Comparison of ENCODE assay signal across 8 cellular contexts in genomic region chr1:23657659-23658275, GRCh38. TPM values are rescaled to one million over a fixed set of nuclear protein-coding genes. Genes with fewer than 3 reads are reported as not detected.
DNase-seq lines count a peak whose midpoint lies in the region; ATAC-seq, FAIRE-seq and TF ChIP-seq lines count a peak whose summit lies in the region.

No MANE protein-coding gene starts in this region.

- POLR2A ChIA-PET in CD8-positive, alpha-beta T cell (lab: Charles Lee) = no interaction called here
- POLR2A ChIA-PET in GM12878 (lab: Charles Lee) = interaction anchor here (0.6 kb wide), 1 partner anchor 118 kb away, joined by 3 read pairs; no protein-coding TSS in a partner anchor

- H3K27me3 ChIP-seq in CD8-positive, alpha-beta T cell (ENCODE audit: insufficient read depth, low read length) = no peaks in the 10 kb centered on the region
- H3K27me3 ChIP-seq in H7 (ENCODE audit: control insufficient read depth, insufficient read depth, low read length) (no peaks in the 10 kb centered on the region), GM12878 (replicated peaks in 1 of 2; ENCODE audit: control insufficient read depth in 2 of 2, insufficient read depth in 2 of 2, low read length in 1 of 2) (no peaks in the 10 kb centered on the region)

- no peak for TF ChIP-seq EP300 in GM12878 (IDR thresholded peaks at IDR 0.05; ENCODE audit: borderline replicate concordance in 1 of 2, control insufficient read depth in 1 of 2, low read depth in 2 of 2, low read length in 2 of 2)

- no peaks in the 10 kb centered on the region for H3K9me3 Mint-ChIP-seq in CD8-positive, alpha-beta T cell

- H2AFZ ChIP-seq in GM12878 (ENCODE audit: control insufficient read depth, low read depth, low read length) = no peak overlapping the region

- no peak for TF ChIP-seq POLR2A in GM12878 (IDR thresholded peaks at IDR 0.05; ENCODE audit: low read depth, low read length)

- peak; percentile 45 for TF ChIP-seq RAD21 in GM12878 (IDR thresholded peaks at IDR 0.05; ENCODE audit: insufficient read depth, low read depth, low read length)

- CTCF ChIA-PET in CD8-positive, alpha-beta T cell (lab: Charles Lee) = interaction anchor here (0.6 to 2.0 kb wide), 9 partner anchors 11 to 195 kb away, joined by 3 to 5 read pairs (median 4); partner anchors contain the start of gene RPL11
- CTCF ChIA-PET in GM12878 (lab: Yijun Ruan, JAX) = interaction anchor here (0.6 to 4.7 kb wide), 26 partner anchors 10 to 340 kb away, joined by 3 to 46 read pairs (median 5); partner anchors contain the start of genes PITHD1 and RPL11

- peak; percentile 53 for TF ChIP-seq CTCF in CD8-positive, alpha-beta T cell (IDR thresholded peaks at IDR 0.05)
- TF ChIP-seq CTCF in GM12878 (IDR thresholded peaks at IDR 0.05 in 2 of 3, conservative IDR thresholded peaks at IDR 0.05 in 1 of 3; ENCODE audit: control insufficient read depth in 2 of 3, extremely low read depth in 1 of 3, insufficient read depth in 1 of 3, low read depth in 3 of 3, low read length in 3 of 3) = peak; percentile 61 to 98 (median 91)
- TF ChIP-seq CTCF in omental fat pad (IDR thresholded peaks at IDR 0.05) = peak in 1 of 3 donors; percentile 32

- no peak overlapping the region for H3K4me3 ChIP-seq in CD8-positive, alpha-beta T cell (ENCODE audit: low read depth, low read length)
- H3K4me3 ChIP-seq in H7 (ENCODE audit: insufficient read depth, low read depth, low read length) (no peak overlapping the region), GM12878 (no peak overlapping the region)

- no peaks in the 10 kb centered on the region for H3K36me3 Mint-ChIP-seq in CD8-positive, alpha-beta T cell

- H3K4me1 ChIP-seq in CD8-positive, alpha-beta T cell (ENCODE audit: insufficient read depth, low read length) = no peaks in the 10 kb centered on the region
- H3K4me1 ChIP-seq in GM12878 (ENCODE audit: control insufficient read depth, insufficient read depth, low read length) = no peaks in the 10 kb centered on the region

- SMC1A ChIA-PET in GM12878 (lab: Charles Lee; ENCODE audit: uncharacterized antibody, unreplicated experiment) = interaction anchor here (0.6 to 1.8 kb wide), 7 partner anchors 15 to 236 kb away, joined by 3 to 6 read pairs (median 3); no protein-coding TSS in a partner anchor

- DNase-seq in CD8-positive, alpha-beta T cell = peak in 4 of 7 experiments; percentile 9 to 41 (median 30)
- DNase-seq in H7 (peak; percentile 86), SK-N-DZ (ENCODE audit: low spot score) (peak; percentile 65), GM12878 (ENCODE audit: low read depth, low spot score) (no peak), left kidney (ENCODE audit: low read depth, low spot score) (peak; percentile 86), omental fat pad (ENCODE audit: low spot score) (no peak)
- DNase-seq in stimulated activated naive CD4-positive, alpha-beta T cell treated with Interleukin-2 at 50 U/mL for 16 hours (lab: John Stamatoyannopoulos, UW) = peak; percentile 7

- no peaks in the 10 kb centered on the region for H3K9me3 ChIP-seq in CD8-positive, alpha-beta T cell (ENCODE audit: low read length)
- H3K9me3 ChIP-seq in GM12878 (replicated peaks; ENCODE audit: control insufficient read depth, insufficient read depth, low read length) = no peaks in the 10 kb centered on the region

- no peak for FAIRE-seq in GM12878 (lab: Jason Lieb, UNC)

- no peak overlapping the region for H3K9ac ChIP-seq in GM12878 (ENCODE audit: control insufficient read depth, insufficient read depth, low read length)

- H3K27ac ChIP-seq in CD8-positive, alpha-beta T cell (ENCODE audit: low read depth, low read length) = no peak overlapping the region
- no peak overlapping the region for H3K27ac ChIP-seq in GM12878 (ENCODE audit: control insufficient read depth, insufficient read depth)

- intact Hi-C loops in CD8-positive, alpha-beta T cell (cut with DNase I, micrococcal nuclease) = no loop called here
- intact Hi-C loops in GM12878 (cut with micrococcal nuclease; ENCODE audit: unreplicated experiment) = loop anchor here (5.0 kb wide), 1 partner anchor 160 kb away; no protein-coding TSS in a partner anchor

- ATAC-seq in CD8-positive, alpha-beta T cell = peak; percentile 69
- ATAC-seq in GM12878 (peak; percentile 97), GM19023 (IDR thresholded peaks at IDR 0.05; ENCODE audit: unreplicated experiment) (no peak), omental fat pad (ENCODE audit: low FRiP score) (no peak)

- no TSS peak for BruUV-seq in GM12878 (replicated peaks; lab: Mats Ljungman, UMichigan)

- H3K27ac Mint-ChIP-seq in CD8-positive, alpha-beta T cell = no peak overlapping the region

- H3K4me2 ChIP-seq in GM12878 (ENCODE audit: control insufficient read depth, insufficient read depth) = no peak overlapping the region

- H3K27me3 Mint-ChIP-seq in CD8-positive, alpha-beta T cell (ENCODE audit: low read depth) = peaks cover 2% of the 10 kb centered on the region

- 49% methylated on average over 7 of the region's 7 CpGs for WGBS in GM12878 (ENCODE audit: insufficient coverage, insufficient replicate concordance, low lambda C conversion rate, missing lambda C conversion rate)

- H3K4me3 Mint-ChIP-seq in CD8-positive, alpha-beta T cell = no peak overlapping the region

- in situ Hi-C loops in GM12878 (cut with MboI) = no loop called here

- no peaks in the 10 kb centered on the region for H3K36me3 ChIP-seq in CD8-positive, alpha-beta T cell (ENCODE audit: insufficient read depth, low read length)
- no peaks in the 10 kb centered on the region for H3K36me3 ChIP-seq in H7 (replicated peaks; ENCODE audit: control insufficient read depth, insufficient read depth, low read length)
- H3K36me3 ChIP-seq in GM12878 (ENCODE audit: control insufficient read depth in 2 of 2, insufficient read depth in 2 of 2, low read length in 1 of 2) = no peaks in the 10 kb centered on the region

- H4K20me1 ChIP-seq in GM12878 (ENCODE audit: control insufficient read depth, insufficient read depth) = no peaks in the 10 kb centered on the region

- no peaks in the 10 kb centered on the region for H3K4me1 Mint-ChIP-seq in CD8-positive, alpha-beta T cell (ENCODE audit: low read depth)

- RAD21 ChIA-PET in GM12878 (lab: Charles Lee; ENCODE audit: unreplicated experiment) = interaction anchor here (1.0 to 1.9 kb wide), 2 partner anchors 20 to 94 kb away, joined by 3 to 7 read pairs; no protein-coding TSS in a partner anchor

- H3K79me2 ChIP-seq in GM12878 (ENCODE audit: control insufficient read depth, insufficient read depth, low read length) = no peaks in the 10 kb centered on the region

TF ChIP-seq in GM12878, 131 proteins besides CTCF, POLR2A, EP300 and RAD21:
- 0 out of 2 replicates have a peak, but pooled peaks have one; percentile 26 for TF ChIP-seq YY1 (IDR thresholded peaks at IDR 0.05; ENCODE audit: low read depth, low read length)
- TF ChIP-seq ESRRA (IDR thresholded peaks at IDR 0.05; ENCODE audit: low read length) = no peak
- TF ChIP-seq BMI1 (IDR thresholded peaks at IDR 0.05; ENCODE audit: borderline replicate concordance) = no peak
- 0 out of 2 replicates have a peak, but pooled peaks have one; percentile 22 for TF ChIP-seq NR2F1 (conservative IDR thresholded peaks at IDR 0.05)
- no peak for TF ChIP-seq ATF7 (IDR thresholded peaks at IDR 0.05; ENCODE audit: low read depth)
TF ChIP-seq in GM12878: peak in this region for 2.

RNA-seq across cellular contexts. Expression of gene RPL11, which starts 33.8 kb away (rescaled TPM):
- total RNA-seq in CD8-positive, alpha-beta T cell = 1,000 to 10,000 TPM; 2,153 to 2,178 TPM
- total RNA-seq in H7 (2014; rRNA removed; shearing (Covaris generic)) = 1,671 and 2,124 TPM in 2 replicates
- 1,349 and 1,406 TPM in 2 replicates for polyA plus RNA-seq in SK-N-DZ (2014; cell fraction: cytosol; rRNA removed)
- 819 and 868 TPM in 2 replicates for polyA plus RNA-seq in SK-N-DZ (2014; cell fraction: nucleus; rRNA removed)
- 191 and 232 TPM in 2 replicates for total RNA-seq in GM12878 (2013; cell fraction: nucleolus; rRNA removed)
- total RNA-seq in GM12878 (2014; rRNA removed) (2,159 and 2,394 TPM in 2 replicates), GM12878 (2014; rRNA removed; fragmentation: Illumina TruSeq; extraction: Trizol) (3,824 and 3,837 TPM in 2 replicates), GM12878 (2021) (1,753 and 1,779 TPM in 2 replicates), omental fat pad (1,000 to 10,000 TPM in 2 of 4 donors, 100 to 1,000 TPM in 2; 867 to 1,131 (median 994) TPM)
- polyA plus RNA-seq in GM12878 (2011; ENCODE audit: low read depth) = 9,950 TPM
- polyA plus RNA-seq in GM12878 (2011; rRNA removed) (2,789 and 3,603 TPM in 2 replicates), GM12878 (2014; fragmentation: Illumina TruSeq; extraction: Trizol) (4,611 and 5,379 TPM in 2 replicates), GM12878 (2014; fragmentation: Nextera tagmentation; extraction: Ambion mirVana) (1,000 to 10,000 TPM; 2,510 to 2,532 TPM), GM12878 (2014; rRNA removed) (3,466 and 3,676 TPM in 2 replicates), GM12878 (2016; fragmentation: Nextera tagmentation; extraction: Ambion mirVana) (1,000 to 10,000 TPM in 1 of 2 experiments, 100 to 1,000 TPM in 1; 968 to 1,082 TPM)
- 1,357 and 1,376 TPM in 2 replicates for polyA plus RNA-seq in GM12878 (2011; cell fraction: cytosol; rRNA removed)
- 510 and 599 TPM in 2 replicates for polyA plus RNA-seq in GM12878 (2011; cell fraction: nucleus; rRNA removed)
- 5,396 and 6,845 TPM in 2 replicates for polyA plus RNA-seq in GM12878 (2012)
- polyA minus RNA-seq in GM12878 (2011; rRNA and poly(A)+ RNA removed) = 658 and 753 TPM in 2 replicates
- 378 and 399 TPM in 2 replicates for polyA minus RNA-seq in GM12878 (2011; cell fraction: cytosol; rRNA and poly(A)+ RNA removed)
- polyA minus RNA-seq in GM12878 (2011; cell fraction: nucleus; rRNA and poly(A)+ RNA removed) = 128 and 191 TPM in 2 replicates

Comparison
In these comparisons a context has a peak if more than half of its experiments do, and no peak if none do; other contexts are left out.
1. ATAC-seq: peak in CD8-positive, alpha-beta T cell (single experiment) and GM12878 (single experiment); none in GM19023 (single experiment) and omental fat pad (single experiment).
2. DNase-seq: peak in CD8-positive, alpha-beta T cell (4 of 7), H7 (single experiment), SK-N-DZ (single experiment), left kidney (single experiment) and stimulated activated naive CD4-positive, alpha-beta T cell treated with Interleukin-2 at 50 U/mL for 16 hours (single experiment); none in GM12878 (single experiment) and omental fat pad (single experiment).